In genomic region chr2:199309973-199310372, GRCh38 we compare ENCODE assay signal across 17 cellular contexts.
A peak's percentile ranks its signal among the peaks of the same experiment; 100 is the strongest.
DNase-seq lines count a peak whose midpoint lies in the region; ATAC-seq and TF ChIP-seq lines count a peak whose summit lies in the region.
"Had no signal": no experiment of that assay in that cellular context is flagged by ENCODE, and none has a peak within 500 bp of the region (broad histone marks: within the 10 kb centered on the region; RNA-seq: fewer than 3 reads in every experiment).

No MANE protein-coding gene starts in this region.

- DNase-seq in DMS 273 (lab: John Stamatoyannopoulos, UW; ENCODE audit: unreplicated experiment) (peak; percentile 87), NCI-H1694 (lab: John Stamatoyannopoulos, UW) (peak; percentile 94), NCI-H510A treated with DMSO at 0.1 percent for 48 hours (lab: John Stamatoyannopoulos, UW) (peak; percentile 88), endodermal cell (no peak), coronary artery (ENCODE audit: low spot score) (no peak), amygdala (lab: John Stamatoyannopoulos, UW) (no peak), ovary (no peak)
- DNase-seq: activated CD4-positive, alpha-beta T cell treated with anti-CD3 and anti-CD28 coated beads for 48 hours; activated T-cell treated with anti-CD3 and anti-CD28 coated beads, Interleukin-2, amount 50 U/mL, for 24 hours; caudate nucleus; gastrocnemius medialis; KG1; NK-92 treated with Interleukin-12 subunit alpha and Interleukin-12 subunit beta, amount 100 ng/mL, for 24 hours; Right ventricle myocardium superior had no signal

- H3K27ac ChIP-seq in endodermal cell (ENCODE audit: low read depth, low read length): peak overlapping the region; percentile 65
- no peak overlapping the region for H3K27ac ChIP-seq in coronary artery
- H3K27ac ChIP-seq in ovary: no peak overlapping the region
- H3K27ac ChIP-seq: gastrocnemius medialis, parathyroid adenoma had no signal

- H3K36me3 ChIP-seq in endodermal cell (ENCODE audit: control insufficient read depth, insufficient read depth, low read length) (no peaks in the 10 kb centered on the region), ovary (no peaks in the 10 kb centered on the region)
- H3K36me3 ChIP-seq: gastrocnemius medialis, HAP-1 had no signal

- H3K9me3 ChIP-seq in endodermal cell (ENCODE audit: control insufficient read depth, low read length) (no peaks in the 10 kb centered on the region), ovary (no peaks in the 10 kb centered on the region)
- H3K9me3 ChIP-seq: gastrocnemius medialis, HAP-1 had no signal

- H3K27ac Mint-ChIP-seq in endodermal cell: no peak overlapping the region
- H3K27ac Mint-ChIP-seq: activated T-cell treated with anti-CD3 and anti-CD28 coated beads, Interleukin-2, amount 50 U/mL, for 24 hours had no signal

- H3K9ac ChIP-seq in endodermal cell (ENCODE audit: extremely low read depth, low read length, poor library complexity, severe bottlenecking): no peak overlapping the region
- H3K9ac ChIP-seq: parathyroid adenoma had no signal

- H3K27me3 ChIP-seq in endodermal cell (ENCODE audit: control insufficient read depth, insufficient read depth, low read length, poor library complexity, severe bottlenecking): no peaks in the 10 kb centered on the region
- no peaks in the 10 kb centered on the region for H3K27me3 ChIP-seq in ovary
- H3K27me3 ChIP-seq: gastrocnemius medialis had no signal

- TF ChIP-seq POLR2A in ovary (IDR thresholded peaks at IDR 0.05): no peak

- no peak overlapping the region for H3K4me3 Mint-ChIP-seq in endodermal cell
- H3K4me3 Mint-ChIP-seq: activated T-cell treated with anti-CD3 and anti-CD28 coated beads, Interleukin-2, amount 50 U/mL, for 24 hours had no signal

- intact Hi-C loops in ovary (cut with DNase I): loop anchor here in 1 of 4 donors (5.0 kb wide), 1 partner anchor 943 kb away; no protein-coding TSS in a partner anchor

- TF ChIP-seq EP300 in ovary (IDR thresholded peaks at IDR 0.05): no peak

- TF ChIP-seq CTCF in endodermal cell (conservative IDR thresholded peaks at IDR 0.05): no peak
- TF ChIP-seq CTCF in coronary artery (IDR thresholded peaks at IDR 0.05): no peak
- no peak for TF ChIP-seq CTCF in ovary (IDR thresholded peaks at IDR 0.05)

- no peaks in the 10 kb centered on the region for H3K9me3 Mint-ChIP-seq in endodermal cell

- H3K4me3 ChIP-seq in endodermal cell (ENCODE audit: low read length) (no peak overlapping the region), coronary artery (no peak overlapping the region), ovary (no peak overlapping the region)
- H3K4me3 ChIP-seq: gastrocnemius medialis, HAP-1 had no signal

- H3K27me3 Mint-ChIP-seq in endodermal cell (ENCODE audit: insufficient read depth): no peaks in the 10 kb centered on the region
- H3K27me3 Mint-ChIP-seq: activated T-cell treated with anti-CD3 and anti-CD28 coated beads, Interleukin-2, amount 50 U/mL, for 24 hours had no signal

- no peak for ATAC-seq in GM19351 (IDR thresholded peaks at IDR 0.05; ENCODE audit: unreplicated experiment)
- ATAC-seq: gastrocnemius medialis had no signal

- no peaks in the 10 kb centered on the region for H3K4me1 Mint-ChIP-seq in endodermal cell

- 86 to 97% methylated on average over 1 to 6 of the region's 6 CpGs for WGBS in endodermal cell (ENCODE audit: insufficient coverage in 1 of 2, insufficient read length in 1 of 2), 2 experiments
- 47 to 79% (median 66%) methylated on average over 6 of the region's 6 CpGs for WGBS in ovary, 3 donors

- no peaks in the 10 kb centered on the region for H3K36me3 Mint-ChIP-seq in endodermal cell (ENCODE audit: low read depth)

- H3K4me1 ChIP-seq in endodermal cell (ENCODE audit: control insufficient read depth, insufficient read depth, low read length): no peaks in the 10 kb centered on the region
- no peaks in the 10 kb centered on the region for H3K4me1 ChIP-seq in ovary (ENCODE audit: insufficient read depth)
- H3K4me1 ChIP-seq: HAP-1, parathyroid adenoma had no signal

Comparison
In these comparisons a context has a peak if more than half of its experiments do, and no peak if none do; other contexts are left out.
1. DNase-seq: peak in DMS 273 (single experiment), NCI-H1694 (single experiment) and NCI-H510A treated with DMSO at 0.1 percent for 48 hours (single experiment); none in endodermal cell (single experiment), coronary artery (single experiment), amygdala (0 of 56) and ovary (0 of 5).